8 cellular contexts compared by ENCODE assay signal in the genomic region with DNA sequence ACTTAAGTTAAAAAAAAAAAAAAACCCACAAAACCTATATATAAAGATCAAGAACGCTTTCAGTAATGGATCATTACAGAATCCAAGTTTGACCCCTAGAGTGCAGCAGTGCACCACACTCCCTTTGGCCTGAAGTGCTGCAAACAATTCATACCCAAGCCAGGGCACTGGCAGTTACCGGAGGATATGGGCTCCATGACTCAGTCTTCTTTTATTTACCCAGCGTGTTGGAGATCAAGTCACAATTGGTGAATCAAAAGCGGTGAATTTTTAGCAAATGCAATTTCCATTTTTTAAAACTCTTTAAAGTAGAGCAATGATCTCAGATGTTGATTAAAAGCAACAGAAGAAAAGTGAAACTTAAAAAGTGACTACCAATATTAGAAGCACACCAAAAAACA. TPM values are rescaled to one million over a fixed set of nuclear protein-coding genes. Genes with fewer than 3 reads are reported as not detected.
DNase-seq lines count a peak whose midpoint lies in the region; ATAC-seq and TF ChIP-seq lines count a peak whose summit lies in the region.

No MANE protein-coding gene starts in this region.

- intact Hi-C loops in adrenal gland (cut with DNase I) = loop anchor here (2.0 to 5.0 kb wide), 2 partner anchors 79 to 82 kb away; no protein-coding TSS in a partner anchor
- intact Hi-C loops in heart left ventricle (cut with DNase I) = loop anchor here (1.0 to 10.0 kb wide), 8 partner anchors 47 to 679 kb away; a partner anchor contains a TSS
- intact Hi-C loops in vagina (cut with DNase I) = loop anchor here (10.0 kb wide), 2 partner anchors 79 to 239 kb away; no protein-coding TSS in a partner anchor

- H3K27me3 ChIP-seq in adrenal gland = no peaks in the 10 kb centered on the region
- H3K27me3 ChIP-seq in heart left ventricle = no peaks in the 10 kb centered on the region
- no peaks in the 10 kb centered on the region for H3K27me3 ChIP-seq in vagina

- H3K27ac ChIP-seq in adrenal gland = peak overlapping the region in 2 of 5 donors; percentile 2 to 4
- peak overlapping the region in 1 of 12 donors; percentile 35 for H3K27ac ChIP-seq in heart left ventricle
- H3K27ac ChIP-seq in vagina = no peak overlapping the region

- H3K36me3 ChIP-seq in adrenal gland (replicated peaks in 1 of 2) (peaks cover 0 to 13% of the 10 kb centered on the region in 2 donors), heart left ventricle (peaks cover 0 to 42% (median 22%) of the 10 kb centered on the region in 9 donors), vagina (peaks cover 0 to 24% of the 10 kb centered on the region in 2 donors)

- DNase-seq in Ammon's horn (ENCODE audit: low spot score) (peak; percentile 94), NCI-H1105 treated with DMSO at 0.1 percent for 48 hours (lab: John Stamatoyannopoulos, UW) (peak; percentile 61), T-helper 1 cell (peak; percentile 51 to 80 (median 66)), adrenal gland (peak; percentile 79 to 92 (median 87)), heart left ventricle (peak in 4 of 5 donors; percentile 68 to 71 (median 69)), pulmonary artery endothelial cell (ENCODE audit: low read depth, low spot score) (peak; percentile 59), vagina (ENCODE audit: extremely low spot score in 2 of 2) (no peak)

- H3K4me1 ChIP-seq in adrenal gland (replicated peaks in 1 of 2) (peaks cover 5 to 8% of the 10 kb centered on the region in 2 donors), heart left ventricle (peaks cover 0 to 23% (median 0%) of the 10 kb centered on the region in 12 donors), vagina (peaks cover 10% of the 10 kb centered on the region)

- peak; percentile 43 for ATAC-seq in GM19468 (IDR thresholded peaks at IDR 0.05; ENCODE audit: extremely low read depth, unreplicated experiment)
- ATAC-seq in heart left ventricle = peak; percentile 92 to 99 (median 98)

- peak; percentile 65 to 99 (median 89) for TF ChIP-seq CTCF in adrenal gland (IDR thresholded peaks at IDR 0.05)
- peak; percentile 61 to 92 (median 82) for TF ChIP-seq CTCF in heart left ventricle (IDR thresholded peaks at IDR 0.05)
- peak; percentile 57 to 73 (median 64) for TF ChIP-seq CTCF in vagina (IDR thresholded peaks at IDR 0.05)

- H3K4me3 ChIP-seq in adrenal gland = no peak overlapping the region
- peak overlapping the region in 3 of 12 donors; percentile 6 to 20 (median 7) for H3K4me3 ChIP-seq in heart left ventricle
- H3K4me3 ChIP-seq in vagina = no peak overlapping the region

- TF ChIP-seq POLR2A in adrenal gland (IDR thresholded peaks at IDR 0.05) (no peak), heart left ventricle (IDR thresholded peaks at IDR 0.05) (no peak), vagina (IDR thresholded peaks at IDR 0.05) (no peak)

- H3K9me3 ChIP-seq in adrenal gland (replicated peaks in 1 of 3) (no peaks in the 10 kb centered on the region), heart left ventricle (no peaks in the 10 kb centered on the region), vagina (no peaks in the 10 kb centered on the region)

- WGBS in adrenal gland, 4 donors = 2 to 7% (median 4%) methylated on average over 4 of the region's 4 CpGs
- WGBS in heart left ventricle, 4 donors = 15 to 18% (median 16%) methylated on average over 4 of the region's 4 CpGs

RNA-seq across cellular contexts. Expression of a gene that starts 46.5 kb away (rescaled TPM):
- total RNA-seq in adrenal gland = 10 to 100 TPM; 39.1 to 58.7 (median 48.1) TPM
- 10 to 100 TPM; 22.7 to 52.8 (median 39.3) TPM for polyA plus RNA-seq in adrenal gland
- total RNA-seq in heart left ventricle = 10 to 100 TPM; 14.7 to 24.5 (median 23.1) TPM
- polyA plus RNA-seq in heart left ventricle = 10 to 100 TPM in 1 of 2 donors, 1 to 10 TPM in 1; 7.2 to 16.3 TPM
- total RNA-seq in pulmonary artery endothelial cell = 7.2 and 8.4 TPM in 2 replicates
- total RNA-seq in vagina = 42.7 TPM

Comparison
In these comparisons a context has a peak if more than half of its experiments do, and no peak if none do; other contexts are left out.
1. DNase-seq: peak in Ammon's horn (single experiment), NCI-H1105 treated with DMSO at 0.1 percent for 48 hours (single experiment), T-helper 1 cell (5 of 5), adrenal gland (7 of 7), heart left ventricle (4 of 5) and pulmonary artery endothelial cell (single experiment); none in vagina (0 of 2).
2. Peak in every context shown above with its lines, with median percentiles within 50 percentile points of each other: CTCF ChIP-seq.